In genomic region chr12:2383276-2384028, GRCh38 we compare ENCODE assay signal across 17 cellular contexts.
A peak's percentile ranks its signal among the peaks of the same experiment; 100 is the strongest.
DNase-seq lines count a peak whose midpoint lies in the region; ATAC-seq and TF ChIP-seq lines count a peak whose summit lies in the region.
"Had no signal": no experiment of that assay in that cellular context is flagged by ENCODE, and none has a peak within 500 bp of the region (broad histone marks: within the 10 kb centered on the region; RNA-seq: fewer than 3 reads in every experiment).

No MANE protein-coding gene starts in this region.

- H3K9me3 Mint-ChIP-seq in neural progenitor cell = no peaks in the 10 kb centered on the region
- H3K9me3 Mint-ChIP-seq in WTC11 = no peaks in the 10 kb centered on the region
- H3K9me3 Mint-ChIP-seq: activated T-cell treated with anti-CD3 and anti-CD28 coated beads, Interleukin-2, amount 50 U/mL, for 72 hours; immature natural killer cell had no signal

- in situ Hi-C loops in ACHN (cut with HindIII; ENCODE audit: low pct_ligation_motif_present, low pct_unique_long_range_greater_than_20kb, low sequenced_read_pairs) = no loop called here

- intact Hi-C loops in left ventricle myocardium inferior (cut with micrococcal nuclease) = no loop called here

- H3K36me3 Mint-ChIP-seq in neural progenitor cell (no peaks in the 10 kb centered on the region), WTC11 (no peaks in the 10 kb centered on the region)
- H3K36me3 Mint-ChIP-seq: immature natural killer cell had no signal

- H3K4me3 Mint-ChIP-seq in neural progenitor cell (no peak overlapping the region), WTC11 (no peak overlapping the region)
- H3K4me3 Mint-ChIP-seq: activated T-cell treated with anti-CD3 and anti-CD28 coated beads, Interleukin-2, amount 50 U/mL, for 72 hours; immature natural killer cell had no signal

- ATAC-seq in WTC11 = no peak
- ATAC-seq: activated T-cell treated with anti-CD3 and anti-CD28 coated beads, Interleukin-2, amount 50 U/mL, for 72 hours had no signal

- H3K36me3 ChIP-seq in left ventricle myocardium inferior (no peaks in the 10 kb centered on the region), neural progenitor cell (no peaks in the 10 kb centered on the region)

- H2AFZ ChIP-seq in neural progenitor cell (replicated peaks) = no peak overlapping the region

- H3K27me3 ChIP-seq in left ventricle myocardium inferior (ENCODE audit: low read depth) = no peaks in the 10 kb centered on the region
- no peaks in the 10 kb centered on the region for H3K27me3 ChIP-seq in neural progenitor cell

- H3K27me3 Mint-ChIP-seq in neural progenitor cell (ENCODE audit: insufficient read depth, low read depth) (peaks cover 5% of the 10 kb centered on the region), WTC11 (ENCODE audit: low read depth) (no peaks in the 10 kb centered on the region)

- POLR2A ChIA-PET in WTC11 (lab: Charles Lee) = no interaction called here

- H3K4me1 Mint-ChIP-seq in neural progenitor cell (peaks cover 11% of the 10 kb centered on the region), WTC11 (peaks cover 16% of the 10 kb centered on the region)

- no peaks in the 10 kb centered on the region for H4K20me1 ChIP-seq in neural progenitor cell (ENCODE audit: low read depth)

- H3K9ac ChIP-seq in neural progenitor cell = no peak overlapping the region

- H3K4me1 ChIP-seq in left ventricle myocardium inferior (peaks cover 94% of the 10 kb centered on the region), neural progenitor cell (no peaks in the 10 kb centered on the region)

- H3K4me3 ChIP-seq in left ventricle myocardium inferior (no peak overlapping the region), neural progenitor cell (no peak overlapping the region)

- no peaks in the 10 kb centered on the region for H3F3A ChIP-seq in neural progenitor cell (ENCODE audit: low read depth)

- no peak for TF ChIP-seq CTCF in left ventricle myocardium inferior (IDR thresholded peaks at IDR 0.05; ENCODE audit: borderline replicate concordance)
- TF ChIP-seq CTCF in neural progenitor cell (IDR thresholded peaks at IDR 0.05) = no peak
- no peak for TF ChIP-seq CTCF in WTC11 (IDR thresholded peaks at IDR 0.05)

- CTCF ChIA-PET in WTC11 (lab: Charles Lee) = interaction anchor here (0.6 to 2.3 kb wide), 8 partner anchors 9 to 290 kb away, joined by 3 to 12 read pairs (median 3); no protein-coding TSS in a partner anchor

- H3K27ac ChIP-seq in left ventricle myocardium inferior (replicated peaks) (peak overlapping the region; percentile 75), neural progenitor cell (no peak overlapping the region)

- DNase-seq in ACHN (peak; percentile 55), SW480 (ENCODE audit: low spot score) (peak; percentile 80), left ventricle myocardium inferior (no peak), neural progenitor cell (ENCODE audit: low spot score) (peak; percentile 20), NCI-H524 (lab: John Stamatoyannopoulos, UW) (no peak), SHP77 treated with DMSO at 0.1 percent for 48 hours (lab: John Stamatoyannopoulos, UW) (no peak), WTC11 (ENCODE audit: low spot score) (no peak)
- DNase-seq in NK-92 treated with Interleukin-12 subunit alpha and Interleukin-12 subunit beta, amount 100 ng/mL, for 24 hours (lab: John Stamatoyannopoulos, UW) = no peak
- DNase-seq: activated CD4-positive, alpha-beta T cell treated with anti-CD3 and anti-CD28 coated beads for 4 hours; activated T-cell treated with anti-CD3 and anti-CD28 coated beads, Interleukin-2, amount 50 U/mL, for 72 hours; amygdala; dermis blood vessel endothelial cell; GOT3; immature natural killer cell; KBM-7; NCI-H1417 treated with DMSO at 0.1 percent for 48 hours; NCI-H446 treated with DMSO at 0.1 percent for 48 hours had no signal

- no peaks in the 10 kb centered on the region for H3K79me2 ChIP-seq in neural progenitor cell (ENCODE audit: low read depth)

- no peak overlapping the region for H3K4me2 ChIP-seq in neural progenitor cell

- H3K27ac Mint-ChIP-seq in neural progenitor cell (no peak overlapping the region), WTC11 (no peak overlapping the region)
- H3K27ac Mint-ChIP-seq: activated T-cell treated with anti-CD3 and anti-CD28 coated beads, Interleukin-2, amount 50 U/mL, for 72 hours; immature natural killer cell had no signal

- H3K9me3 ChIP-seq in left ventricle myocardium inferior (replicated peaks) (no peaks in the 10 kb centered on the region), neural progenitor cell (ENCODE audit: low read depth) (no peaks in the 10 kb centered on the region)

TF ChIP-seq in WTC11, 78 proteins besides CTCF, POLR2A, EP300 and RAD21:
- no peak for TF ChIP-seq FOXJ3 (CRISPR knock-in tag; IDR thresholded peaks at IDR 0.05; ENCODE audit: borderline replicate concordance)
- no peak for TF ChIP-seq SMAD3 (CRISPR knock-in tag; IDR thresholded peaks at IDR 0.05; ENCODE audit: borderline replicate concordance)
- TF ChIP-seq TEAD4 (CRISPR knock-in tag; IDR thresholded peaks at IDR 0.05) = no peak
- TF ChIP-seq AFF4 (CRISPR knock-in tag; IDR thresholded peaks at IDR 0.05; ENCODE audit: borderline replicate concordance) = no peak
- TF ChIP-seq, protein P1, sequence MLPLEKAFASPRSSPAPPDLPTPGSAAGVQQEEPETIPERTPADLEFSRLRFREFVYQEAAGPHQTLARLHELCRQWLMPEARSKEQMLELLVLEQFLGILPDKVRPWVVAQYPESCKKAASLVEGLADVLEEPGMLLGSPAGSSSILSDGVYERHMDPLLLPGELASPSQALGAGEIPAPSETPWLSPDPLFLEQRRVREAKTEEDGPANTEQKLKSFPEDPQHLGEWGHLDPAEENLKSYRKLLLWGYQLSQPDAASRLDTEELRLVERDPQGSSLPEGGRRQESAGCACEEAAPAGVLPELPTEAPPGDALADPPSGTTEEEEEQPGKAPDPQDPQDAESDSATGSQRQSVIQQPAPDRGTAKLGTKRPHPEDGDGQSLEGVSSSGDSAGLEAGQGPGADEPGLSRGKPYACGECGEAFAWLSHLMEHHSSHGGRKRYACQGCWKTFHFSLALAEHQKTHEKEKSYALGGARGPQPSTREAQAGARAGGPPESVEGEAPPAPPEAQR (CRISPR knock-in tag; IDR thresholded peaks at IDR 0.05) = no peak
- TF ChIP-seq, protein P2, sequence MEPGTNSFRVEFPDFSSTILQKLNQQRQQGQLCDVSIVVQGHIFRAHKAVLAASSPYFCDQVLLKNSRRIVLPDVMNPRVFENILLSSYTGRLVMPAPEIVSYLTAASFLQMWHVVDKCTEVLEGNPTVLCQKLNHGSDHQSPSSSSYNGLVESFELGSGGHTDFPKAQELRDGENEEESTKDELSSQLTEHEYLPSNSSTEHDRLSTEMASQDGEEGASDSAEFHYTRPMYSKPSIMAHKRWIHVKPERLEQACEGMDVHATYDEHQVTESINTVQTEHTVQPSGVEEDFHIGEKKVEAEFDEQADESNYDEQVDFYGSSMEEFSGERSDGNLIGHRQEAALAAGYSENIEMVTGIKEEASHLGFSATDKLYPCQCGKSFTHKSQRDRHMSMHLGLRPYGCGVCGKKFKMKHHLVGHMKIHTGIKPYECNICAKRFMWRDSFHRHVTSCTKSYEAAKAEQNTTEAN (CRISPR knock-in tag; IDR thresholded peaks at IDR 0.05) = no peak
- no peak for TF ChIP-seq GTF2I (CRISPR knock-in tag; conservative IDR thresholded peaks at IDR 0.05)
- no peak for TF ChIP-seq TP53 (CRISPR knock-in tag; IDR thresholded peaks at IDR 0.05)
- TF ChIP-seq NR2C2 (CRISPR knock-in tag; IDR thresholded peaks at IDR 0.05) = no peak

Comparison
In these comparisons a context has a peak if more than half of its experiments do, and no peak if none do; other contexts are left out.
1. DNase-seq: peak in ACHN (single experiment), SW480 (single experiment) and neural progenitor cell (single experiment); none in left ventricle myocardium inferior (single experiment), NCI-H524 (0 of 2), SHP77 treated with DMSO at 0.1 percent for 48 hours (single experiment), NK-92 treated with Interleukin-12 subunit alpha and Interleukin-12 subunit beta, amount 100 ng/mL, for 24 hours (single experiment) and WTC11 (single experiment).